Comparison of ENCODE assay signal across 31 cellular contexts in the genomic region with DNA sequence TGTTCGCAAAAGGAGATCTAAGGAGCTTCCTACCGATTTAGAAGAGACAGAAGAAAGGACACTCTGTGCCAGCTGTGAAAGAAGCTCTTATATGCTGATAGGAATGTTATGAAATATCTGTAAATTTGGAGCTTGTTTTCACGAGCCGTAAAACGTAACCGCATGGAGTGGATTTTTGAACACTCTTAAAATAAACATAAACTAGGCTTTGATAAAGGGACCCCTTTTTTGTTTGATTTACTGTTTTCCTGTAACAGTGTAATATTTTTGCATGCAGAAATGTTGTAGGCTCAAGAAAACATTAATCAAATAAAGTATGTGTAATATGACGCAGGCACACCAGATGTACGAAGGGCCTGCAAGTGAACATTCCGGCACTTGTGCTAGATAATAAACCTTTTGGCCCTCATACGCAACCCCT.
DNase-seq lines count a peak whose midpoint lies in the region; FAIRE-seq and TF ChIP-seq lines count a peak whose summit lies in the region.
"Had no signal": no experiment of that assay in that cellular context is flagged by ENCODE, and none has a peak within 500 bp of the region (broad histone marks: within the 10 kb centered on the region; RNA-seq: fewer than 3 reads in every experiment).

No MANE protein-coding gene starts in this region.

- peak; percentile 70 for DNase-seq in AG10803 (ENCODE audit: low read depth)
- peak; percentile 28 for DNase-seq in LHCN-M2 (ENCODE audit: low read depth)
- peak; percentile 17 for DNase-seq in fibroblast of pulmonary artery (ENCODE audit: low read depth)
- DNase-seq in neural crest cell (ENCODE audit: low read depth, low spot score): no peak
- DNase-seq in D721Med (ENCODE audit: insufficient read length, low spot score): no peak
- DNase-seq in NCI-H510A (lab: John Stamatoyannopoulos, UW): no peak
- no peak for DNase-seq in NCI-H2196 treated with DMSO at 0.1 percent for 48 hours (lab: John Stamatoyannopoulos, UW; ENCODE audit: unreplicated experiment)
- DNase-seq in mesenteric fat pad (ENCODE audit: low spot score): no peak
- DNase-seq: activated CD4-positive, alpha-beta memory T cell treated with anti-CD3 and anti-CD28 coated beads for 36 hours; activated CD8-positive, alpha-beta memory T cell treated with anti-CD3 and anti-CD28 coated beads, Interleukin-2, amount 50 U/mL, for 4 hours; activated naive CD4-positive, alpha-beta T cell treated with anti-CD3 and anti-CD28 coated beads, Interleukin-2, amount 50 U/mL, for 16 hours; CD8-positive, alpha-beta T cell; DMS153; effector CD8-positive, alpha-beta T cell; NCI-H1105; NCI-H187 treated with DMSO at 0.1 percent for 48 hours; NCI-H69; sigmoid colon; stimulated activated CD8-positive, alpha-beta memory T cell treated with anti-CD3 and anti-CD28 coated beads, Interleukin-4, amount 100 ng/mL, for 48 hours; stomach; T-cell had no signal

- H3K36me3 Mint-ChIP-seq in neural crest cell (ENCODE audit: low read depth): no peaks in the 10 kb centered on the region
- H3K36me3 Mint-ChIP-seq: activated CD4-positive, alpha-beta memory T cell treated with anti-CD3 and anti-CD28 coated beads for 36 hours; CD8-positive, alpha-beta T cell; IgD-negative memory B cell; T-cell had no signal

- no peak overlapping the region for H3K4me3 Mint-ChIP-seq in neural crest cell
- H3K4me3 Mint-ChIP-seq: activated CD4-positive, alpha-beta memory T cell treated with anti-CD3 and anti-CD28 coated beads for 36 hours; activated T-helper 1 cell treated with anti-CD3 and anti-CD28 coated beads, Interleukin-12 subunit alpha, Interleukin-12 subunit beta, Interleukin-2, Interleukin-4 antibody, amounts not matched to agents 30 ng/mL and 10 ng/mL and 1 ng/mL, durations not matched to agents 14 hours and 24 hours and 36 hours; B cell; CD8-positive, alpha-beta T cell; IgD-negative memory B cell; T-cell had no signal

- peaks cover 13% of the 10 kb centered on the region for H3K4me1 Mint-ChIP-seq in neural crest cell
- H3K4me1 Mint-ChIP-seq: B cell, IgD-negative memory B cell, T-cell had no signal

- peaks cover 3% of the 10 kb centered on the region for H3K9me3 Mint-ChIP-seq in neural crest cell
- H3K9me3 Mint-ChIP-seq: activated CD4-positive, alpha-beta memory T cell treated with anti-CD3 and anti-CD28 coated beads for 36 hours; activated T-helper 1 cell treated with anti-CD3 and anti-CD28 coated beads, Interleukin-12 subunit alpha, Interleukin-12 subunit beta, Interleukin-2, Interleukin-4 antibody, amounts not matched to agents 30 ng/mL and 10 ng/mL and 1 ng/mL, durations not matched to agents 14 hours and 24 hours and 36 hours; CD8-positive, alpha-beta T cell; IgD-negative memory B cell had no signal

- peak overlapping the region; percentile 0 for H3K27ac Mint-ChIP-seq in neural crest cell (ENCODE audit: unreplicated experiment)
- H3K27ac Mint-ChIP-seq: activated CD4-positive, alpha-beta memory T cell treated with anti-CD3 and anti-CD28 coated beads for 36 hours; activated T-helper 1 cell treated with anti-CD3 and anti-CD28 coated beads, Interleukin-12 subunit alpha, Interleukin-12 subunit beta, Interleukin-2, Interleukin-4 antibody, amounts not matched to agents 30 ng/mL and 10 ng/mL and 1 ng/mL, durations not matched to agents 14 hours and 24 hours and 36 hours; B cell; CD8-positive, alpha-beta T cell; IgD-negative memory B cell; progenitor cell of endocrine pancreas; T-cell had no signal

- no peak overlapping the region for H3K4me3 ChIP-seq in AG10803 (ENCODE audit: low read length)
- H3K4me3 ChIP-seq in fibroblast of pulmonary artery (replicated peaks; ENCODE audit: low read depth, low read length): no peak overlapping the region
- H3K4me3 ChIP-seq: sigmoid colon, SJSA1, stomach, tibial nerve had no signal

- TF ChIP-seq CTCF in AG10803 (conservative IDR thresholded peaks at IDR 0.05; ENCODE audit: low read length): no peak
- no peak for TF ChIP-seq CTCF in fibroblast of pulmonary artery (IDR thresholded peaks at IDR 0.05; ENCODE audit: low read length, missing control alignments)
- no peak for TF ChIP-seq CTCF in neural crest cell (conservative IDR thresholded peaks at IDR 0.05)
- TF ChIP-seq CTCF in D721Med (IDR thresholded peaks at IDR 0.05; ENCODE audit: insufficient read depth, missing control alignments): no peak

- no peak for FAIRE-seq in D721Med (lab: Jason Lieb, UNC)
- FAIRE-seq: A204.1, bronchial epithelial cell, colon, GM19239 had no signal

- no peaks in the 10 kb centered on the region for H3K27me3 Mint-ChIP-seq in neural crest cell (ENCODE audit: low read depth)
- H3K27me3 Mint-ChIP-seq: B cell, IgD-negative memory B cell, progenitor cell of endocrine pancreas, T-cell had no signal

Comparison
In these comparisons a context has a peak if more than half of its experiments do, and no peak if none do; other contexts are left out.
1. DNase-seq: peak in AG10803 (single experiment), LHCN-M2 (single experiment) and fibroblast of pulmonary artery (single experiment); none in neural crest cell (single experiment), D721Med (single experiment), NCI-H510A (single experiment), NCI-H2196 treated with DMSO at 0.1 percent for 48 hours (single experiment) and mesenteric fat pad (single experiment).